25 cellular contexts compared by ENCODE assay signal in the genomic region with DNA sequence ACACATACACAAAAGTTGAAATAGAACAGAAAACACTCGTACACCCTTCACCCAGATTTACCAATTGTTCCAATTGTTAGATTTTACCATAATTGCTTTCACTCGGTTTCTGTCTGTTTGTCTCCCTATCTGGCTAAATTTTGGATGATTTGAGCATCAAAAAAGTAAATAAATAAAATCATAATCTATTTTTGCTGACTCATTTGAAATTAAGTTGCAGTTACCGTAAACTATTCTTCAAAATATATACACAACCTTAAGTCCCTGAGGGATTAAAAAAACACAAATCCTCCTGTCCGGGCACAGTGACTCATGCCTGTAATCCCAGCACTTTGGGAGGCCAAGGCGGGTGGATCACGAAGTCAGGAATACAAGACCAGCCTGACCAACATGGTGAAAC.
"Had no signal": no experiment of that assay in that cellular context is flagged by ENCODE, and none has a peak within 500 bp of the region (broad histone marks: within the 10 kb centered on the region; RNA-seq: fewer than 3 reads in every experiment).

No MANE protein-coding gene starts in this region.

- FAIRE-seq: kidney had no signal

- H3K4me2 ChIP-seq: hepatocyte, neural progenitor cell had no signal

- H3K4me1 ChIP-seq: foreskin keratinocyte, gastroesophageal sphincter, heart left ventricle, prostate gland, right atrium auricular region, stomach, thyroid gland, vagina had no signal

- H3K27ac ChIP-seq: epithelial cell of prostate, foreskin keratinocyte, gastroesophageal sphincter, heart left ventricle, hepatocyte, neural progenitor cell, prostate gland, right atrium auricular region, sigmoid colon, stomach, thyroid gland, vagina had no signal

- H3K9ac ChIP-seq: neural progenitor cell had no signal

- H3K36me3 ChIP-seq: gastroesophageal sphincter, heart left ventricle, neural progenitor cell, prostate gland, right atrium auricular region, sigmoid colon, stomach, thyroid gland, vagina had no signal

- H3K9me3 ChIP-seq: gastroesophageal sphincter, heart left ventricle, prostate gland, right atrium auricular region, sigmoid colon, stomach, thyroid gland, vagina had no signal

- DNase-seq: effector CD8-positive, alpha-beta T cell; endodermal cell; foreskin keratinocyte; heart left ventricle; kidney; mesenchymal stem cell; naive thymus-derived CD4-positive, alpha-beta T cell; sigmoid colon; stimulated activated CD4-positive, alpha-beta T cell treated with anti-CD3 and anti-CD28 coated beads, Interleukin-2, amount 100 ng/mL, for 24 hours; stimulated activated CD4-positive, alpha-beta T cell treated with anti-CD3 and anti-CD28 coated beads, Interleukin-4, amount 100 ng/mL, for 24 hours; stimulated activated naive CD4-positive, alpha-beta T cell treated with Interleukin-2 at 50 U/mL for 16 hours; stomach; thyroid gland; trophoblast cell had no signal

- H3K79me2 ChIP-seq: hepatocyte had no signal

- H3K27me3 ChIP-seq: foreskin keratinocyte, gastroesophageal sphincter, heart left ventricle, hepatocyte, neural progenitor cell, right atrium auricular region, sigmoid colon, stomach, thyroid gland, vagina had no signal

- H3K4me3 ChIP-seq: gastroesophageal sphincter, heart left ventricle, hepatocyte, lung, neural progenitor cell, prostate gland, right atrium auricular region, sigmoid colon, stomach, thyroid gland, vagina had no signal

- ATAC-seq: esophagus mucosa; foreskin keratinocyte; gastroesophageal sphincter; heart left ventricle; left lobe of liver; naive thymus-derived CD4-positive, alpha-beta T cell; stimulated activated effector memory CD8-positive, alpha-beta T cell treated with anti-CD3 and anti-CD28 coated beads, Interleukin-12 subunit alpha, Interleukin-12 subunit beta, amount 100 ng/mL, for 72 hours had no signal

- H2AFZ ChIP-seq: hepatocyte, neural progenitor cell had no signal
